22 cellular contexts compared by ENCODE assay signal in the genomic region with DNA sequence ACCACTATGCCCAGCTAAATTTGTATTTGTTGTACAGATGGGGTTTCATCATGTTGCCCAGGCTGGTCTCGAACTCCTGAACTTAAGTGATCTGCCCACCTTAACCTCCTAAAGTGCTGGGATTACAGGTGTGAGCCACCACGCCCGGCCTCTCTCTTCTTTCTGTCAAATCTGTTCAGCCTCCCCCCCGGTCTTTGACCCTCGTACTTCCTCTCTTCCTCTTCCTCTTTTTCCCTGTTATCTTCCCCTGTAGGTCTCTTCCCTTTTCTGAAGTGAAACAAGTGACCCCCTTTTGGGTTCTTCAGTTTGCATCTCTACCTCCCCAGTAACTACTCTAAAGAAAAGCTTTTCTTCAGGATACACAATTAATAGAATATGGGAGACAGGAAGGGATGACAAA. TPM values are rescaled to one million over a fixed set of nuclear protein-coding genes. Genes with fewer than 3 reads are reported as not detected.
DNase-seq lines count a peak whose midpoint lies in the region; ATAC-seq and TF ChIP-seq lines count a peak whose summit lies in the region.
"Had no signal": no experiment of that assay in that cellular context is flagged by ENCODE, and none has a peak within 500 bp of the region (broad histone marks: within the 10 kb centered on the region; RNA-seq: fewer than 3 reads in every experiment).

No MANE protein-coding gene starts in this region.

- peaks cover 7 to 8% of the 10 kb centered on the region in 2 donors for H3K27me3 Mint-ChIP-seq in CD4-positive, alpha-beta memory T cell

- no peak overlapping the region for H3K9ac ChIP-seq in SU-DHL-6 (ENCODE audit: low read length)
- H3K9ac ChIP-seq: SK-N-SH had no signal

- DNase-seq in CD1c-positive myeloid dendritic cell (ENCODE audit: extremely low spot score) (peak; percentile 64), MV-4-11 (lab: John Stamatoyannopoulos, UW) (peak; percentile 72), medulla oblongata (ENCODE audit: extremely low spot score) (peak; percentile 46), NCI-H1092 treated with DMSO at 0.1 percent for 48 hours (lab: John Stamatoyannopoulos, UW) (no peak), NCI-H2171 (lab: John Stamatoyannopoulos, UW) (no peak)
- DNase-seq in CD4-positive, alpha-beta memory T cell: no peak
- DNase-seq: activated naive CD4-positive, alpha-beta T cell treated with anti-CD3 and anti-CD28 coated beads, Interleukin-2, amount 50 U/mL, for 16 hours; activated T-cell treated with anti-CD3 and anti-CD28 coated beads, Interleukin-2, amount 50 U/mL, for 72 hours; CD4-positive, alpha-beta T cell; central memory CD4-positive, alpha-beta T cell; DMS153; NCI-H1417; NCI-H2081 treated with DMSO at 0.1 percent for 48 hours; NCI-H446 treated with DMSO at 0.1 percent for 48 hours; SK-N-SH; stimulated activated CD4-positive, alpha-beta T cell treated with anti-CD3 and anti-CD28 coated beads, Interleukin-1b, Interleukin-23, amount 100 ng/mL, for 48 hours; T-helper 9 cell had no signal

- no peak overlapping the region for H3K4me3 ChIP-seq in SU-DHL-6 (ENCODE audit: insufficient read depth, low read length, poor library complexity, severe bottlenecking)
- no peak overlapping the region for H3K4me3 ChIP-seq in CD4-positive, alpha-beta memory T cell (ENCODE audit: low read length in 2 of 2)
- H3K4me3 ChIP-seq: ascending aorta had no signal

- intact Hi-C loops in CD4-positive, alpha-beta memory T cell (cut with micrococcal nuclease): no loop called here

- H3K9me2 ChIP-seq in SU-DHL-6 (replicated peaks; ENCODE audit: insufficient read depth, low read length): no peaks in the 10 kb centered on the region
- H3K9me2 ChIP-seq: SK-N-SH had no signal

- no peak overlapping the region for H3K27ac ChIP-seq in SU-DHL-6 (ENCODE audit: low read depth, low read length)
- no peak overlapping the region for H3K27ac ChIP-seq in CD4-positive, alpha-beta memory T cell (ENCODE audit: low read depth, low read length)
- H3K27ac ChIP-seq: ascending aorta had no signal

- H3K4me3 Mint-ChIP-seq in CD4-positive, alpha-beta memory T cell: no peak overlapping the region
- H3K4me3 Mint-ChIP-seq: activated T-cell treated with anti-CD3 and anti-CD28 coated beads, Interleukin-2, amount 50 U/mL, for 72 hours; CD4-positive, alpha-beta T cell; stimulated activated effector memory CD8-positive, alpha-beta T cell treated with anti-CD3 and anti-CD28 coated beads, Interleukin-12 subunit alpha, Interleukin-12 subunit beta, amount 100 ng/mL, for 72 hours had no signal

- no peaks in the 10 kb centered on the region for H3F3A ChIP-seq in SU-DHL-6 (ENCODE audit: insufficient read depth)

- no peaks in the 10 kb centered on the region for H3K27me3 ChIP-seq in SU-DHL-6 (ENCODE audit: low read length)
- H3K27me3 ChIP-seq in CD4-positive, alpha-beta memory T cell (ENCODE audit: insufficient read depth, low read length): no peaks in the 10 kb centered on the region
- H3K27me3 ChIP-seq: ascending aorta had no signal

- TF ChIP-seq CTCF in SU-DHL-6 (IDR thresholded peaks at IDR 0.05; ENCODE audit: insufficient read depth, low read length, poor library complexity, severe bottlenecking): no peak

- no peaks in the 10 kb centered on the region for H3K4me1 ChIP-seq in CD4-positive, alpha-beta memory T cell (ENCODE audit: insufficient read depth, low read length)
- H3K4me1 ChIP-seq: ascending aorta had no signal

- peak overlapping the region; percentile 5 for H2AFZ ChIP-seq in SU-DHL-6 (ENCODE audit: low read depth, low read length, severe bottlenecking)

- no peak for ATAC-seq in GM19324 (IDR thresholded peaks at IDR 0.05; ENCODE audit: low FRiP score, unreplicated experiment)
- ATAC-seq: activated CD4-positive, CD25-positive, alpha-beta regulatory T cell treated with anti-CD3 and anti-CD28 coated beads, Interleukin-2, amount 50 U/mL, for 24 hours; activated T-cell treated with anti-CD3 and anti-CD28 coated beads, Interleukin-2, amount 50 U/mL, for 72 hours; stimulated activated effector memory CD8-positive, alpha-beta T cell treated with anti-CD3 and anti-CD28 coated beads, Interleukin-12 subunit alpha, Interleukin-12 subunit beta, amount 100 ng/mL, for 72 hours had no signal

- no peaks in the 10 kb centered on the region for H3K4me1 Mint-ChIP-seq in CD4-positive, alpha-beta memory T cell
- H3K4me1 Mint-ChIP-seq: stimulated activated effector memory CD8-positive, alpha-beta T cell treated with anti-CD3 and anti-CD28 coated beads, Interleukin-12 subunit alpha, Interleukin-12 subunit beta, amount 100 ng/mL, for 72 hours had no signal

- H3K4me2 ChIP-seq in SU-DHL-6 (ENCODE audit: low read depth, low read length, poor library complexity, severe bottlenecking): no peak overlapping the region
- H3K4me2 ChIP-seq: SK-N-SH had no signal

- no peaks in the 10 kb centered on the region for H4K20me1 ChIP-seq in SU-DHL-6 (ENCODE audit: low read depth, low read length)

- no peak overlapping the region for H3K27ac Mint-ChIP-seq in CD4-positive, alpha-beta memory T cell
- H3K27ac Mint-ChIP-seq: activated T-cell treated with anti-CD3 and anti-CD28 coated beads, Interleukin-2, amount 50 U/mL, for 72 hours; CD4-positive, alpha-beta T cell; stimulated activated effector memory CD8-positive, alpha-beta T cell treated with anti-CD3 and anti-CD28 coated beads, Interleukin-12 subunit alpha, Interleukin-12 subunit beta, amount 100 ng/mL, for 72 hours had no signal

- CTCF ChIA-PET in CD4-positive, alpha-beta memory T cell (lab: Charles Lee; ENCODE audit: partially characterized antibody): interaction anchor here (1.2 kb wide), 1 partner anchor 12 kb away, joined by 8 read pairs; no protein-coding TSS in a partner anchor

- no peaks in the 10 kb centered on the region for H3K36me3 Mint-ChIP-seq in CD4-positive, alpha-beta memory T cell
- H3K36me3 Mint-ChIP-seq: stimulated activated effector memory CD8-positive, alpha-beta T cell treated with anti-CD3 and anti-CD28 coated beads, Interleukin-12 subunit alpha, Interleukin-12 subunit beta, amount 100 ng/mL, for 72 hours had no signal

- POLR2A ChIA-PET in CD4-positive, alpha-beta memory T cell (lab: Charles Lee; ENCODE audit: partially characterized antibody): no interaction called here

- peaks cover 0 to 4% (median 0%) of the 10 kb centered on the region in 8 donors for H3K9me3 Mint-ChIP-seq in CD4-positive, alpha-beta memory T cell
- H3K9me3 Mint-ChIP-seq: activated T-cell treated with anti-CD3 and anti-CD28 coated beads, Interleukin-2, amount 50 U/mL, for 72 hours; CD4-positive, alpha-beta T cell; stimulated activated effector memory CD8-positive, alpha-beta T cell treated with anti-CD3 and anti-CD28 coated beads, Interleukin-12 subunit alpha, Interleukin-12 subunit beta, amount 100 ng/mL, for 72 hours had no signal

- H3K9me3 ChIP-seq in SU-DHL-6 (ENCODE audit: insufficient read depth, low read length): no peaks in the 10 kb centered on the region
- no peaks in the 10 kb centered on the region for H3K9me3 ChIP-seq in CD4-positive, alpha-beta memory T cell (ENCODE audit: control insufficient read depth in 1 of 2, low read length in 2 of 2)
- H3K9me3 ChIP-seq: ascending aorta, SK-N-SH had no signal

- H3K79me2 ChIP-seq in SU-DHL-6 (ENCODE audit: insufficient read depth, low read length): no peaks in the 10 kb centered on the region

- no peaks in the 10 kb centered on the region for H3K36me3 ChIP-seq in SU-DHL-6 (ENCODE audit: low read length)
- H3K36me3 ChIP-seq in CD4-positive, alpha-beta memory T cell (ENCODE audit: insufficient read depth, low read length): no peaks in the 10 kb centered on the region
- H3K36me3 ChIP-seq: ascending aorta had no signal

RNA-seq across cellular contexts. Expression of gene DHX40, which starts 31.7 kb away (rescaled TPM):
- 10 to 100 TPM; 25.4 to 29.9 TPM for total RNA-seq in CD4-positive, alpha-beta memory T cell
- polyA plus RNA-seq in CD4-positive, alpha-beta memory T cell: 10 to 100 TPM; 19.9 to 27.1 TPM

Comparison
In these comparisons a context has a peak if more than half of its experiments do, and no peak if none do; other contexts are left out.
1. DNase-seq: peak in CD1c-positive myeloid dendritic cell (single experiment), MV-4-11 (single experiment) and medulla oblongata (single experiment); none in NCI-H1092 treated with DMSO at 0.1 percent for 48 hours (single experiment), NCI-H2171 (single experiment) and CD4-positive, alpha-beta memory T cell (0 of 5).